ENCODE assay signal across 9 cellular contexts in genomic region chr10:109895095-109895818, GRCh38. TPM values are rescaled to one million over a fixed set of nuclear protein-coding genes. Genes with fewer than 3 reads are reported as not detected.
DNase-seq lines count a peak whose midpoint lies in the region; ATAC-seq and TF ChIP-seq lines count a peak whose summit lies in the region.
"Had no signal": no experiment of that assay in that cellular context is flagged by ENCODE, and none has a peak within 500 bp of the region (broad histone marks: within the 10 kb centered on the region; RNA-seq: fewer than 3 reads in every experiment).

No MANE protein-coding gene starts in this region.

- H3K4me1 ChIP-seq in breast epithelium (peaks cover 15 to 29% of the 10 kb centered on the region in 2 donors), skeletal muscle satellite cell (ENCODE audit: control insufficient read depth, insufficient read depth, low read length) (peaks cover 43% of the 10 kb centered on the region)

- H3K9me3 ChIP-seq in breast epithelium (no peaks in the 10 kb centered on the region), skeletal muscle satellite cell (replicated peaks; ENCODE audit: low read length) (no peaks in the 10 kb centered on the region)

- TF ChIP-seq CTCF in breast epithelium (IDR thresholded peaks at IDR 0.05) = no peak

- H3K4me3 ChIP-seq in breast epithelium (no peak overlapping the region), skeletal muscle satellite cell (ENCODE audit: low read length) (no peak overlapping the region)

- DNase-seq in GM03348 (ENCODE audit: low spot score) = peak; percentile 75
- DNase-seq in breast epithelium (ENCODE audit: low spot score in 2 of 2) = no peak
- DNase-seq in iris pigment epithelial cell (ENCODE audit: low read depth) = peak; percentile 65
- DNase-seq in activated T-cell treated with anti-CD3 and anti-CD28 coated beads, Interleukin-2, amount 50 U/mL, for 1 hour = no peak
- DNase-seq in activated naive CD4-positive, alpha-beta T cell treated with Interleukin-2 at 50 U/mL for 16 hours = no peak
- DNase-seq: activated naive CD4-positive, alpha-beta T cell treated with anti-CD3 and anti-CD28 coated beads, Interleukin-2, amount 10 ng/mL, durations not matched to agents 7 days and 5 days had no signal

- no peak for ATAC-seq in HG02852 (IDR thresholded peaks at IDR 0.05; ENCODE audit: unreplicated experiment)
- no peak for ATAC-seq in GM21381 (IDR thresholded peaks at IDR 0.05; ENCODE audit: unreplicated experiment)

- H3K9ac ChIP-seq in skeletal muscle satellite cell (ENCODE audit: low read depth, low read length) = no peak overlapping the region

- peak overlapping the region; percentile 77 to 80 for H3K27ac ChIP-seq in breast epithelium

- intact Hi-C loops in breast epithelium (cut with DNase I; ENCODE audit: low total_unique reads) = no loop called here

- H3K27me3 ChIP-seq in breast epithelium = no peaks in the 10 kb centered on the region
- no peaks in the 10 kb centered on the region for H3K27me3 ChIP-seq in skeletal muscle satellite cell (ENCODE audit: control insufficient read depth, insufficient read depth, low read length)

- H3K4me2 ChIP-seq in skeletal muscle satellite cell (ENCODE audit: low read length) = peak overlapping the region; percentile 8

- no peak for TF ChIP-seq POLR2A in breast epithelium (IDR thresholded peaks at IDR 0.05)

- no peaks in the 10 kb centered on the region for H3K36me3 ChIP-seq in breast epithelium
- H3K36me3 ChIP-seq in skeletal muscle satellite cell (ENCODE audit: insufficient read depth, low read length) = peaks cover 26% of the 10 kb centered on the region

RNA-seq across cellular contexts. Expression of gene XPNPEP1, which starts 28.1 kb away (rescaled TPM):
- 10 to 100 TPM; 61.1 to 89.5 (median 89.0) TPM for total RNA-seq in breast epithelium
- total RNA-seq in skeletal muscle satellite cell (2012; rRNA removed) = 107 and 124 TPM in 2 replicates

Comparison
In these comparisons a context has a peak if more than half of its experiments do, and no peak if none do; other contexts are left out.
1. DNase-seq: peak in GM03348 (single experiment) and iris pigment epithelial cell (single experiment); none in breast epithelium (0 of 2), activated T-cell treated with anti-CD3 and anti-CD28 coated beads, Interleukin-2, amount 50 U/mL, for 1 hour (single experiment) and activated naive CD4-positive, alpha-beta T cell treated with Interleukin-2 at 50 U/mL for 16 hours (single experiment).